ENCODE assay signal across 8 cellular contexts in the genomic region with DNA sequence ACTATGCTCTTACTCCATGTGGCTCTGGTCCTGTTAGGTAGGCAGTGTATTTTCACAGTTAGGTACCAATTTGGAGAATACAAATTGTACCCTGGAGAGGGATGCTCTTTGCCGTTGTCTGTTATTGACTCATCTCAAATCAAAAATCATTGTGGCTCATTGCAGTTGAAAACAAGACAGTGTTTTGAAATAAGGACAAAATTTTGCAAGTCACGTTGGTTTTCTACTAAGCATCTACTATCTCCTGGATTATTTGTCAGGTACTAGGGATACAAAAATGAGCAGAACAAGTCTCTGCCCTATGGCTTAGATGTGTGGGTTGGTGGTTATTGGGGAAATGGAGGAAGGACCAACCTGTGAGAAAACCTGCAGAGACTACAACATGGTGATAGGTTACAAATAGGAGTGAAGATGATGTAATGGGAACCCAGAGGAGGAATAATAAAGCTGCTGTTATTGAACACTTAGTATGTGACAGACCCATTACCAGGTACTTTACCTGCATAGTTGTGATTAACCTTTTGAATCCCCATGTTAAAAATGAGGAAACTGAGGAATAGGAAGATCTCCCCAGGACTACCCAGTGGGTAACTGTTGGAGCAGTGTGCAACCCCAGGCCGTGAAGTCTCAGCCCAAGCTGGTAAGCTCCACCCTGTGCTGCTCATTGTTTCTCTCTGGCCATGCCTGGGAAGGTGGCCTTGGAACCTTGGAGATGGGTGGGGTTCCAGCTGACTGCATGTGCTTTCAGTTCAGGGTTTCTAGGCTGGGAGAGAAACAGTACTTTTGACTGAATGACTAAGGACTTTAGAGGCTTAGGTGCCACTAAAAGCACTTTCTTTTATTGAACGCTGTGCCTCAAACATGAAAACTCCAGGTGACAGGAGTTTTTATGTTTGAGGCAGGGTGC.
A peak's percentile ranks its signal among the peaks of the same experiment; 100 is the strongest.
DNase-seq lines count a peak whose midpoint lies in the region; ATAC-seq and TF ChIP-seq lines count a peak whose summit lies in the region.

No MANE protein-coding gene starts in this region.

- peaks cover 0 to 89% (median 63%) of the 10 kb centered on the region in 4 donors for H3K4me1 ChIP-seq in tibial nerve

- H3K9me3 ChIP-seq in SU-DHL-6 (ENCODE audit: insufficient read depth, low read length) (no peaks in the 10 kb centered on the region), tibial nerve (no peaks in the 10 kb centered on the region)

- TF ChIP-seq EP300 in tibial nerve (IDR thresholded peaks at IDR 0.05): no peak

- 65 to 67% methylated on average over 4 of the region's 4 CpGs for WGBS in tibial nerve, 2 donors

- no peak for TF ChIP-seq POLR2A in tibial nerve (IDR thresholded peaks at IDR 0.05)

- TF ChIP-seq CTCF in SU-DHL-6 (IDR thresholded peaks at IDR 0.05; ENCODE audit: insufficient read depth, low read length, poor library complexity, severe bottlenecking) (no peak), tibial nerve (IDR thresholded peaks at IDR 0.05) (no peak)

- H4K20me1 ChIP-seq in SU-DHL-6 (ENCODE audit: low read depth, low read length): peaks cover 15% of the 10 kb centered on the region; the same call in 1 of the 2 replicates

- no peaks in the 10 kb centered on the region for H3K9me2 ChIP-seq in SU-DHL-6 (replicated peaks; ENCODE audit: insufficient read depth, low read length)

- H3K27me3 ChIP-seq in SU-DHL-6 (ENCODE audit: low read length): no peaks in the 10 kb centered on the region
- no peaks in the 10 kb centered on the region for H3K27me3 ChIP-seq in tibial nerve

- H3K36me3 ChIP-seq in SU-DHL-6 (ENCODE audit: low read length) (no peaks in the 10 kb centered on the region), tibial nerve (no peaks in the 10 kb centered on the region)

- peak; percentile 42 for DNase-seq in activated effector memory CD4-positive, alpha-beta T cell treated with anti-CD3 and anti-CD28 coated beads, Interleukin-2, amount 50 U/mL, for 16 hours
- DNase-seq in activated effector memory CD4-positive, alpha-beta T cell treated with Interleukin-2 at 50 U/mL for 16 hours: no peak
- DNase-seq in iris pigment epithelial cell (ENCODE audit: low read depth): peak; percentile 39
- no peak for DNase-seq in tibial nerve (ENCODE audit: low spot score in 2 of 2)
- no peak for DNase-seq in OCI-M2 (lab: John Stamatoyannopoulos, UW; ENCODE audit: unreplicated experiment)
- DNase-seq in NCI-H2171 (lab: John Stamatoyannopoulos, UW): no peak

- no peak for ATAC-seq in HG03469 (IDR thresholded peaks at IDR 0.05; ENCODE audit: unreplicated experiment)

- H3K27ac ChIP-seq in SU-DHL-6 (ENCODE audit: low read depth, low read length) (peak overlapping the region; percentile 40; the same call in 1 of the 2 replicates), tibial nerve (peak overlapping the region; percentile 18 to 81 (median 76))

- H3K79me2 ChIP-seq in SU-DHL-6 (ENCODE audit: insufficient read depth, low read length): peaks cover 100% of the 10 kb centered on the region

- H3K4me2 ChIP-seq in SU-DHL-6 (ENCODE audit: low read depth, low read length, poor library complexity, severe bottlenecking): no peak overlapping the region

- no peaks in the 10 kb centered on the region for H3F3A ChIP-seq in SU-DHL-6 (ENCODE audit: insufficient read depth)

- H3K9ac ChIP-seq in SU-DHL-6 (ENCODE audit: low read length): no peak overlapping the region

- no peak overlapping the region for H2AFZ ChIP-seq in SU-DHL-6 (ENCODE audit: low read depth, low read length, severe bottlenecking)

- no peak overlapping the region for H3K4me3 ChIP-seq in SU-DHL-6 (ENCODE audit: insufficient read depth, low read length, poor library complexity, severe bottlenecking)
- H3K4me3 ChIP-seq in tibial nerve: no peak overlapping the region

Comparison
In these comparisons a context has a peak if more than half of its experiments do, and no peak if none do; other contexts are left out.
1. DNase-seq: peak in activated effector memory CD4-positive, alpha-beta T cell treated with anti-CD3 and anti-CD28 coated beads, Interleukin-2, amount 50 U/mL, for 16 hours (single experiment) and iris pigment epithelial cell (single experiment); none in activated effector memory CD4-positive, alpha-beta T cell treated with Interleukin-2 at 50 U/mL for 16 hours (single experiment), tibial nerve (0 of 2), OCI-M2 (single experiment) and NCI-H2171 (single experiment).